14 cellular contexts compared by ENCODE assay signal in the genomic region with DNA sequence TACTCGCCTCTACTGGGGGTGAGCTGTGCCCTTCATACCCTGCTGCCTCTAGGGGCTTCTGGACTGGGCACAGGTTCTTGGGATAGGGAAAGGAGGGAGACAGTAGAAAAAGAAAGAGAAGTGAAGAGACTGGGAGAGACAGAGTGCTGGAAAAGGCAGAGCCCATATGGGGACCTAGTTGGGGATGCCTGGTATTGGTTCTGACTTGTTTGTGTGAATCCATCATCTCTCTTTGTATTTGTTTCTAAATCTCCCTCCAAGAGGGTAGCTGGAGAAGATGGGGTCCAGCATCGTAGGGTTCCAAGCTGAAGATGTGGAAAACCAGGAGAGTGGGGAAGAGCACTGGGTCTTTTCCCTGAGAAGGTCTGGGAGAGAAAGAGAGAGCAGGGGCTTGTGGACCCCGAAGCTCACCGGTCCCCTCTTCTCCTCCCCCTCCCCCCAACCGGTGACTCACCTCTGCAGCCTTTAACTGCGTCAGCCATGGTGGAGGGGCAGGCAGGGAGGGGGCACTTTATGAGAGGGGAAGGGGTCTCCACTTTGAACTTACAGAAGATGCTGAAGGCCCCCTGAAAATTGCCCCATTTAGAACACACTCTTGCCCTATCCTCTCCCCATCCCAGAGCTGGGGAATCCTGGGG. TPM values are rescaled to one million over a fixed set of nuclear protein-coding genes. Genes with fewer than 3 reads are reported as not detected.
DNase-seq lines count a peak whose midpoint lies in the region; ATAC-seq and TF ChIP-seq lines count a peak whose summit lies in the region.
"Had no signal": no experiment of that assay in that cellular context is flagged by ENCODE, and none has a peak within 500 bp of the region (broad histone marks: within the 10 kb centered on the region; RNA-seq: fewer than 3 reads in every experiment).

No MANE protein-coding gene starts in this region.

- peaks cover 77% of the 10 kb centered on the region for H3K27me3 Mint-ChIP-seq in T-helper 17 cell

- H3K9me3 ChIP-seq in T-helper 17 cell (ENCODE audit: control insufficient read depth, low read length, poor library complexity, severe bottlenecking) (no peaks in the 10 kb centered on the region), osteoblast (ENCODE audit: low read depth, low read length) (no peaks in the 10 kb centered on the region), colonic mucosa (no peaks in the 10 kb centered on the region)
- H3K9me3 ChIP-seq: heart right ventricle, lower lobe of right lung, ovary, vagina had no signal

- H3K4me3 ChIP-seq in osteoblast (ENCODE audit: insufficient read depth, low read length) (no peak overlapping the region), colonic mucosa (no peak overlapping the region)
- H3K4me3 ChIP-seq: cardiac muscle cell, heart right ventricle, lower lobe of right lung, ovary, vagina had no signal

- H3K4me1 ChIP-seq in osteoblast (ENCODE audit: insufficient read depth, low read length) (peaks cover 27% of the 10 kb centered on the region), colonic mucosa (peaks cover 27% of the 10 kb centered on the region)

- peak overlapping the region; percentile 37 for H3K27ac Mint-ChIP-seq in T-helper 17 cell

- H3K27ac ChIP-seq in osteoblast (ENCODE audit: low read depth, low read length) (no peak overlapping the region), colonic mucosa (no peak overlapping the region)
- H3K27ac ChIP-seq: cardiac muscle cell, heart right ventricle, lower lobe of right lung, ovary, vagina had no signal

- H3K9ac ChIP-seq in colonic mucosa (ENCODE audit: low read depth in 2 of 2, low read length in 2 of 2) = no peak overlapping the region

- peak; percentile 56 for DNase-seq in activated CD8-positive, alpha-beta memory T cell treated with anti-CD3 and anti-CD28 coated beads, Interleukin-2, amount 50 U/mL, for 4 hours
- DNase-seq in activated CD8-positive, alpha-beta memory T cell treated with anti-CD3 and anti-CD28 coated beads, Interleukin-2, amount 50 U/mL, for 48 hours = no peak
- DNase-seq in T-helper 17 cell (no peak), osteoblast (ENCODE audit: insufficient read length, low spot score, missing footprints) (peak; percentile 57), colonic mucosa (no peak)
- no peak for DNase-seq in effector CD8-positive, alpha-beta T cell (lab: John Stamatoyannopoulos, UW)
- DNase-seq: DND-41, heart right ventricle, lower lobe of right lung, NCI-H146, NCI-H524 treated with DMSO at 0.1 percent for 48 hours, ovary had no signal

- ATAC-seq in T-helper 17 cell = no peak
- ATAC-seq: heart right ventricle, lower lobe of right lung had no signal

- H3K27me3 ChIP-seq in osteoblast (ENCODE audit: insufficient read depth, low read length) (peaks cover 93% of the 10 kb centered on the region), colonic mucosa (peaks cover 97% of the 10 kb centered on the region)

- no peaks in the 10 kb centered on the region for H3K36me3 ChIP-seq in osteoblast (ENCODE audit: insufficient read depth, low read length)
- H3K36me3 ChIP-seq in colonic mucosa = no peaks in the 10 kb centered on the region
- H3K36me3 ChIP-seq: cardiac muscle cell, heart right ventricle, lower lobe of right lung, ovary, vagina had no signal

- H3K36me3 Mint-ChIP-seq in T-helper 17 cell (ENCODE audit: low read depth) = peaks cover 15% of the 10 kb centered on the region

- peaks cover 15% of the 10 kb centered on the region for H4K20me1 ChIP-seq in osteoblast (ENCODE audit: insufficient read depth, low read length)

- intact Hi-C loops in colonic mucosa (cut with DNase I) = no loop called here

- H3K4me1 Mint-ChIP-seq in T-helper 17 cell = peaks cover 56% of the 10 kb centered on the region

- no peak overlapping the region for H3K4me2 ChIP-seq in osteoblast (ENCODE audit: insufficient read depth, low read length)

- no peak overlapping the region for H2AFZ ChIP-seq in osteoblast (ENCODE audit: low read length)

- no peaks in the 10 kb centered on the region for H3K79me2 ChIP-seq in osteoblast (ENCODE audit: insufficient read depth, low read length)

- no peak for TF ChIP-seq CTCF in osteoblast (IDR thresholded peaks at IDR 0.05; ENCODE audit: extremely low read depth, low read depth, low read length)
- no peak for TF ChIP-seq CTCF in colonic mucosa (IDR thresholded peaks at IDR 0.05)

- H3K4me3 Mint-ChIP-seq in T-helper 17 cell = no peak overlapping the region

RNA-seq across cellular contexts. Expression of a gene that starts 3.2 kb away (rescaled TPM):
- total RNA-seq in T-helper 17 cell (not detected), osteoblast (0.36 TPM in 1 of 2 replicates, not detected in the other), colonic mucosa (1 to 10 TPM in 1 of 2 donors, under 1 TPM in 1; 0.90 to 3.1 TPM)
- total RNA-seq: heart right ventricle had no signal

RNA-seq across cellular contexts. Expression of a gene that starts 11.6 kb away (rescaled TPM):
- total RNA-seq in T-helper 17 cell (not detected), osteoblast (not detected in 2 replicates), colonic mucosa (not detected)
- total RNA-seq: heart right ventricle, lower lobe of right lung, ovary, vagina had no signal

RNA-seq across cellular contexts. Expression of a gene that starts 14.3 kb away (rescaled TPM):
- total RNA-seq in T-helper 17 cell (10 to 100 TPM in 1 of 2 donors, 1 to 10 TPM in 1; 9.7 to 11.7 TPM), osteoblast (101 and 102 TPM in 2 replicates), colonic mucosa (100 to 1,000 TPM; 111 to 127 TPM)

RNA-seq across cellular contexts. Expression of a gene that starts 32.3 kb away (rescaled TPM):
- total RNA-seq in T-helper 17 cell (not detected), osteoblast (not detected in 2 replicates), colonic mucosa (10 to 100 TPM; 33.2 to 47.7 TPM)
- total RNA-seq: cardiac muscle cell, heart right ventricle, lower lobe of right lung, vagina had no signal

RNA-seq across cellular contexts. Expression of a gene that starts 41.6 kb away (rescaled TPM):
- total RNA-seq in T-helper 17 cell (1 to 10 TPM in 1 of 2 donors, under 1 TPM in 1; 0.32 to 2.5 TPM), osteoblast (237 and 278 TPM in 2 replicates), colonic mucosa (1 to 10 TPM; 1.4 to 6.1 TPM)

Comparison
In these comparisons a context has a peak if more than half of its experiments do, and no peak if none do; other contexts are left out.
1. DNase-seq: peak in activated CD8-positive, alpha-beta memory T cell treated with anti-CD3 and anti-CD28 coated beads, Interleukin-2, amount 50 U/mL, for 4 hours (single experiment) and osteoblast (single experiment); none in activated CD8-positive, alpha-beta memory T cell treated with anti-CD3 and anti-CD28 coated beads, Interleukin-2, amount 50 U/mL, for 48 hours (single experiment), T-helper 17 cell (0 of 3), effector CD8-positive, alpha-beta T cell (single experiment) and colonic mucosa (single experiment).